ENCODE assay signal across 18 cellular contexts in genomic region chrX:135497736-135498135, GRCh38. TPM values are rescaled to one million over a fixed set of nuclear protein-coding genes. Genes with fewer than 3 reads are reported as not detected.
DNase-seq lines count a peak whose midpoint lies in the region; ATAC-seq and TF ChIP-seq lines count a peak whose summit lies in the region.
"Had no signal": no experiment of that assay in that cellular context is flagged by ENCODE, and none has a peak within 500 bp of the region (broad histone marks: within the 10 kb centered on the region; RNA-seq: fewer than 3 reads in every experiment).

No MANE protein-coding gene starts in this region.

- H3K27me3 Mint-ChIP-seq in naive thymus-derived CD8-positive, alpha-beta T cell, result no peaks in the 10 kb centered on the region

- no peak overlapping the region for H3K4me3 Mint-ChIP-seq in naive thymus-derived CD8-positive, alpha-beta T cell
- H3K4me3 Mint-ChIP-seq: CD4-positive, CD25-positive, alpha-beta regulatory T cell; CD8-positive, alpha-beta T cell; HFFc6 had no signal

- in situ Hi-C loops in G401 (cut with HindIII; ENCODE audit: low sequenced_read_pairs), result no loop called here

- intact Hi-C loops in adrenal gland (cut with DNase I), result no loop called here

- no peak for TF ChIP-seq CTCF in adrenal gland (IDR thresholded peaks at IDR 0.05)

- H3K4me1 Mint-ChIP-seq in naive thymus-derived CD8-positive, alpha-beta T cell, result no peaks in the 10 kb centered on the region
- H3K4me1 Mint-ChIP-seq: CD4-positive, CD25-positive, alpha-beta regulatory T cell had no signal

- H3K9me3 Mint-ChIP-seq in naive thymus-derived CD8-positive, alpha-beta T cell, result no peaks in the 10 kb centered on the region
- H3K9me3 Mint-ChIP-seq: CD8-positive, alpha-beta T cell; HFFc6 had no signal

- H3K27ac ChIP-seq in adrenal gland, result no peak overlapping the region
- H3K27ac ChIP-seq: BLaER1, C4-2B had no signal

- TF ChIP-seq POLR2A in adrenal gland (IDR thresholded peaks at IDR 0.05), result no peak

- peaks cover 5% of the 10 kb centered on the region for H3K27me3 ChIP-seq in adrenal gland

- H3K4me1 ChIP-seq in adrenal gland (replicated peaks in 1 of 2), result no peaks in the 10 kb centered on the region
- H3K4me1 ChIP-seq: BLaER1, Caco-2, HAP-1 had no signal

- H3K36me3 Mint-ChIP-seq in naive thymus-derived CD8-positive, alpha-beta T cell, result no peaks in the 10 kb centered on the region
- H3K36me3 Mint-ChIP-seq: CD4-positive, CD25-positive, alpha-beta regulatory T cell; CD8-positive, alpha-beta T cell had no signal

- H3K36me3 ChIP-seq in adrenal gland (replicated peaks in 1 of 2), result no peaks in the 10 kb centered on the region
- H3K36me3 ChIP-seq: BLaER1, HAP-1 had no signal

- WGBS in adrenal gland, 4 donors, result 48 to 84% (median 68%) methylated on average over 5 of the region's 5 CpGs

- H3K9me3 ChIP-seq in adrenal gland (replicated peaks in 1 of 3), result no peaks in the 10 kb centered on the region
- H3K9me3 ChIP-seq: BLaER1, Caco-2, HAP-1 had no signal

- no peak overlapping the region for H3K4me3 ChIP-seq in adrenal gland
- H3K4me3 ChIP-seq: BLaER1, HAP-1 had no signal

- no peak overlapping the region for H3K27ac Mint-ChIP-seq in naive thymus-derived CD8-positive, alpha-beta T cell
- H3K27ac Mint-ChIP-seq: CD4-positive, CD25-positive, alpha-beta regulatory T cell; CD8-positive, alpha-beta T cell; HFFc6 had no signal

- peak; percentile 86 for DNase-seq in G401 (ENCODE audit: low spot score)
- DNase-seq in NCI-H1694 treated with DMSO at 0.1 percent for 48 hours (lab: John Stamatoyannopoulos, UW), result peak; percentile 11
- peak; percentile 47 for DNase-seq in cerebellum (ENCODE audit: low spot score)
- DNase-seq in adrenal gland, result no peak
- DNase-seq in naive thymus-derived CD8-positive, alpha-beta T cell, result no peak
- DNase-seq in OCI-M1 (lab: John Stamatoyannopoulos, UW), result no peak
- DNase-seq: Caco-2; CD4-positive, CD25-positive, alpha-beta regulatory T cell; CD8-positive, alpha-beta T cell; DMS53; DMS79 treated with DMSO at 0.1 percent for 48 hours; GOT3; HFFc6 had no signal

- no peak for ATAC-seq in SK-N-SH treated with all-trans-retinoic acid at 6 μM for 48 hours
- no peak for ATAC-seq in HG03460 (IDR thresholded peaks at IDR 0.05; ENCODE audit: unreplicated experiment)
- ATAC-seq in naive thymus-derived CD8-positive, alpha-beta T cell, result no peak
- ATAC-seq: CD8-positive, alpha-beta T cell had no signal

- POLR2A ChIA-PET in naive thymus-derived CD8-positive, alpha-beta T cell (lab: Charles Lee), result no interaction called here

TF ChIP-seq in SK-N-SH treated with all-trans-retinoic acid at 6 μM for 48 hours, 23 proteins besides CTCF, POLR2A, EP300 and RAD21:
- no peak for TF ChIP-seq GLIS3 (CRISPR knock-in tag; IDR thresholded peaks at IDR 0.05)
- peak; percentile 38; the same call in 1 of the 2 replicates for TF ChIP-seq TCF4 (CRISPR knock-in tag; IDR thresholded peaks at IDR 0.05; ENCODE audit: borderline replicate concordance)

RNA-seq across cellular contexts. Expression of gene INTS6L, which starts 22.7 kb away (rescaled TPM):
- total RNA-seq in G401 (2014; rRNA removed; shearing (Covaris generic)), result 9.8 and 10.3 TPM in 2 replicates
- total RNA-seq in cerebellum, result 28.6 TPM
- total RNA-seq in adrenal gland, result 10 to 100 TPM in 7 of 8 donors, 1 to 10 TPM in 1; 7.5 to 28.9 (median 14.8) TPM
- polyA plus RNA-seq in adrenal gland, result 10 to 100 TPM; 10.5 to 85.0 (median 62.0) TPM
- 10 to 100 TPM; 38.6 to 42.3 TPM for total RNA-seq in naive thymus-derived CD8-positive, alpha-beta T cell
- polyA plus RNA-seq in naive thymus-derived CD8-positive, alpha-beta T cell, result 1 to 10 TPM; 4.1 to 7.4 (median 6.5) TPM

Comparison
In these comparisons a context has a peak if more than half of its experiments do, and no peak if none do; other contexts are left out.
1. DNase-seq: peak in G401 (single experiment), NCI-H1694 treated with DMSO at 0.1 percent for 48 hours (single experiment) and cerebellum (single experiment); none in adrenal gland (0 of 7), naive thymus-derived CD8-positive, alpha-beta T cell (0 of 10) and OCI-M1 (single experiment).